ENCODE assay signal across 9 cellular contexts in the genomic region with DNA sequence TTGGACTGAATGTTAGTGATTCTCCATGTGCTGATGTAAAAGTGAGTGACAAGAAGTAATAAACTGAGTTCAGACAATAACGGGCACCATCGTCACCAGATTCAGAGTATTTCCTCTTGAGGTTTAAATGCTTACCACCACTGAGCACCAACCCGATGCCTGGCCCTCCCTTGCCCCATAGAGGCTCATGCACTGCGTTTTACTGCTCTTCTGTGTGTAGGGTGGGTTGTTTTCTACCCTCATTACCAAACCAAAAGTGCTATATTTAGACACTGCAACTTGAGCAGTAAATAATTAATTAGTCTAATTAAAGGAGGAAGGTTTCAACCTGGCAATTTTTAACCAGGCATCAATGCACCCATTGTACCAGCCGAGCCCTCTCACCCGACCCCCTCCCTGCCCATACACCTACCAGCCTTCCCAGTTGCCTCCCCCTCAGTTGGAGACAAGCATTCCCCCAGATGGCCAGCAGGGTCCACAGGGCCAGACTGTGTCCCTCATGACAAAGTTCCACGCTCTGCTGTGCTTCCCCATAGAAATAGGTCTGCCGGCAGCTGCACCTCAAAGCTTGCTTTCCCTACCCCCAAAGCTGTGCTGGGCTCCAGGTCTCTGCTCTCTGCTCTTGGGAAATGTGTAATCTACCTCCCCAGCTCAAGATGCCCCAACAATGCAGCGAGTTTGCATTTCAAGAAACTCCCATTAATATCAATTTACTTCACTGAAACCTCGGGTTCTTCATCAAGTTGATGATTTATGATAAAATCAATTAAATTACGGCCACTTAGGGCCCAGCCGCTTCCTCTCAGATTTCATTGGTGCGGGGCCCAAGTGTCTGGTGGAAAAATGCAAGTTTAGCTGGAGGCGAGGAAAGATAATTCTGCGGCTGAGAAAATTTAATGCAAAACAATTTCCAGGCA. TPM values are rescaled to one million over a fixed set of nuclear protein-coding genes. Genes with fewer than 3 reads are reported as not detected.
A peak's percentile ranks its signal among the peaks of the same experiment; 100 is the strongest.
DNase-seq lines count a peak whose midpoint lies in the region; ATAC-seq and TF ChIP-seq lines count a peak whose summit lies in the region.
"Had no signal": no experiment of that assay in that cellular context is flagged by ENCODE, and none has a peak within 500 bp of the region (broad histone marks: within the 10 kb centered on the region; RNA-seq: fewer than 3 reads in every experiment).

No MANE protein-coding gene starts in this region.

- no peaks in the 10 kb centered on the region for H3K27me3 ChIP-seq in aorta (ENCODE audit: control insufficient read depth in 1 of 2, insufficient read depth in 2 of 2, low read length in 1 of 2)
- H3K27me3 ChIP-seq in right atrium auricular region: peaks cover 0 to 9% of the 10 kb centered on the region in 2 donors

- H3K4me1 Mint-ChIP-seq in Calu3 (ENCODE audit: low read depth, unreplicated experiment): peaks cover 60% of the 10 kb centered on the region
- peaks cover 65% of the 10 kb centered on the region for H3K4me1 Mint-ChIP-seq in mesothelial cell of epicardium
- H3K4me1 Mint-ChIP-seq: activated T-helper 17 cell treated with anti-CD3 and anti-CD28 coated beads, Interleukin-2, amount 50 U/mL, for 72 hours had no signal

- H3K4me3 Mint-ChIP-seq in Calu3 (ENCODE audit: low read depth, unreplicated experiment): no peak overlapping the region
- peak overlapping the region; percentile 66 for H3K4me3 Mint-ChIP-seq in mesothelial cell of epicardium
- H3K4me3 Mint-ChIP-seq: activated T-helper 17 cell treated with anti-CD3 and anti-CD28 coated beads, Interleukin-2, amount 50 U/mL, for 72 hours had no signal

- ATAC-seq in GM19467 (IDR thresholded peaks at IDR 0.05; ENCODE audit: unreplicated experiment) (peak; percentile 60), SK-N-SH treated with all-trans-retinoic acid at 6 μM for 48 hours (peak; percentile 54), HG03521 (IDR thresholded peaks at IDR 0.05; ENCODE audit: unreplicated experiment) (no peak), aorta (ENCODE audit: low FRiP score) (no peak)
- ATAC-seq: activated T-helper 17 cell treated with anti-CD3 and anti-CD28 coated beads, Interleukin-2, amount 50 U/mL, for 72 hours had no signal

- H3K9me3 ChIP-seq in aorta (ENCODE audit: control insufficient read depth, low read length): no peaks in the 10 kb centered on the region
- no peaks in the 10 kb centered on the region for H3K9me3 ChIP-seq in right atrium auricular region

- H3K36me3 Mint-ChIP-seq in Calu3 (ENCODE audit: insufficient read depth, unreplicated experiment) (peaks cover 67% of the 10 kb centered on the region), mesothelial cell of epicardium (peaks cover 4% of the 10 kb centered on the region)

- H3K4me3 ChIP-seq in aorta (ENCODE audit: low read length in 2 of 2) (no peak overlapping the region), right atrium auricular region (no peak overlapping the region)

- H3K4me1 ChIP-seq in aorta (ENCODE audit: control insufficient read depth in 1 of 2, insufficient read depth in 2 of 2, low read length in 2 of 2) (no peaks in the 10 kb centered on the region), right atrium auricular region (peaks cover 0 to 13% of the 10 kb centered on the region in 2 donors)

- H3K27ac ChIP-seq in aorta (ENCODE audit: low read depth in 1 of 2, low read length in 2 of 2) (no peak overlapping the region), right atrium auricular region (no peak overlapping the region)

- H3K36me3 ChIP-seq in aorta (ENCODE audit: control insufficient read depth in 1 of 2, insufficient read depth in 2 of 2, low read length in 1 of 2) (no peaks in the 10 kb centered on the region), right atrium auricular region (no peaks in the 10 kb centered on the region)

- intact Hi-C loops in Calu3 (cut with micrococcal nuclease; ENCODE audit: unreplicated experiment): no loop called here
- intact Hi-C loops in aorta (cut with DNase I): no loop called here

- DNase-seq in Calu3 (peak; percentile 94), mesothelial cell of epicardium (ENCODE audit: low spot score in 2 of 2, unreplicated experiment in 2 of 2) (no peak), CD1c-positive myeloid dendritic cell (ENCODE audit: extremely low spot score) (no peak), aorta (no peak), right atrium auricular region (ENCODE audit: low spot score) (no peak)

- CTCF ChIA-PET in Calu3 (lab: Charles Lee): interaction anchor here (0.6 to 2.3 kb wide), 11 partner anchors 8 to 347 kb away, joined by 3 to 7 read pairs (median 3); no protein-coding TSS in a partner anchor

- no TSS peak for BruUV-seq in Calu3 (replicated peaks; lab: Mats Ljungman, UMichigan)

- WGBS in aorta, 2 donors: 86 to 90% methylated on average over 15 of the region's 15 CpGs

- H3K27ac Mint-ChIP-seq in Calu3 (ENCODE audit: unreplicated experiment) (no peak overlapping the region), mesothelial cell of epicardium (peak overlapping the region; percentile 98)
- H3K27ac Mint-ChIP-seq: activated T-helper 17 cell treated with anti-CD3 and anti-CD28 coated beads, Interleukin-2, amount 50 U/mL, for 72 hours had no signal

- no peaks in the 10 kb centered on the region for H3K27me3 Mint-ChIP-seq in Calu3 (ENCODE audit: unreplicated experiment)
- no peaks in the 10 kb centered on the region for H3K27me3 Mint-ChIP-seq in mesothelial cell of epicardium (ENCODE audit: low read depth)

- TF ChIP-seq CTCF in Calu3 (IDR thresholded peaks at IDR 0.05; ENCODE audit: unreplicated experiment) (peak; percentile 65), mesothelial cell of epicardium (IDR thresholded peaks at IDR 0.05; ENCODE audit: unreplicated experiment) (no peak), right atrium auricular region (IDR thresholded peaks at IDR 0.05) (no peak)

- H3K9me3 Mint-ChIP-seq in Calu3 (ENCODE audit: low read depth, unreplicated experiment): no peaks in the 10 kb centered on the region
- no peaks in the 10 kb centered on the region for H3K9me3 Mint-ChIP-seq in mesothelial cell of epicardium
- H3K9me3 Mint-ChIP-seq: activated T-helper 17 cell treated with anti-CD3 and anti-CD28 coated beads, Interleukin-2, amount 50 U/mL, for 72 hours had no signal

TF ChIP-seq in SK-N-SH treated with all-trans-retinoic acid at 6 μM for 48 hours, 23 proteins besides CTCF, POLR2A, EP300 and RAD21:
- TF ChIP-seq ZNF565 (CRISPR knock-in tag; conservative IDR thresholded peaks at IDR 0.05; ENCODE audit: low read depth) (no peak), TOX (CRISPR knock-in tag; IDR thresholded peaks at IDR 0.05; ENCODE audit: borderline replicate concordance) (no peak), PPARA (CRISPR knock-in tag; IDR thresholded peaks at IDR 0.05; ENCODE audit: borderline replicate concordance) (no peak), CSDC2 (CRISPR knock-in tag; IDR thresholded peaks at IDR 0.05) (no peak), ZFP3 (CRISPR knock-in tag; IDR thresholded peaks at IDR 0.05) (no peak)
- TF ChIP-seq, protein P1, sequence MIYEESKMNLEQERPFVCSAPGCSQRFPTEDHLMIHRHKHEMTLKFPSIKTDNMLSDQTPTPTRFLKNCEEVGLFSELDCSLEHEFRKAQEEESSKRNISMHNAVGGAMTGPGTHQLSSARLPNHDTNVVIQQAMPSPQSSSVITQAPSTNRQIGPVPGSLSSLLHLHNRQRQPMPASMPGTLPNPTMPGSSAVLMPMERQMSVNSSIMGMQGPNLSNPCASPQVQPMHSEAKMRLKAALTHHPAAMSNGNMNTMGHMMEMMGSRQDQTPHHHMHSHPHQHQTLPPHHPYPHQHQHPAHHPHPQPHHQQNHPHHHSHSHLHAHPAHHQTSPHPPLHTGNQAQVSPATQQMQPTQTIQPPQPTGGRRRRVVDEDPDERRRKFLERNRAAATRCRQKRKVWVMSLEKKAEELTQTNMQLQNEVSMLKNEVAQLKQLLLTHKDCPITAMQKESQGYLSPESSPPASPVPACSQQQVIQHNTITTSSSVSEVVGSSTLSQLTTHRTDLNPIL (CRISPR knock-in tag; IDR thresholded peaks at IDR 0.05; ENCODE audit: low read depth): no peak
- TF ChIP-seq, protein P2, sequence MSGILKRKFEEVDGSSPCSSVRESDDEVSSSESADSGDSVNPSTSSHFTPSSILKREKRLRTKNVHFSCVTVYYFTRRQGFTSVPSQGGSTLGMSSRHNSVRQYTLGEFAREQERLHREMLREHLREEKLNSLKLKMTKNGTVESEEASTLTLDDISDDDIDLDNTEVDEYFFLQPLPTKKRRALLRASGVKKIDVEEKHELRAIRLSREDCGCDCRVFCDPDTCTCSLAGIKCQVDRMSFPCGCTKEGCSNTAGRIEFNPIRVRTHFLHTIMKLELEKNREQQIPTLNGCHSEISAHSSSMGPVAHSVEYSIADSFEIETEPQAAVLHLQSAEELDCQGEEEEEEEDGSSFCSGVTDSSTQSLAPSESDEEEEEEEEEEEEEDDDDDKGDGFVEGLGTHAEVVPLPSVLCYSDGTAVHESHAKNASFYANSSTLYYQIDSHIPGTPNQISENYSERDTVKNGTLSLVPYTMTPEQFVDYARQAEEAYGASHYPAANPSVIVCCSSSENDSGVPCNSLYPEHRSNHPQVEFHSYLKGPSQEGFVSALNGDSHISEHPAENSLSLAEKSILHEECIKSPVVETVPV (CRISPR knock-in tag; IDR thresholded peaks at IDR 0.05): no peak

RNA-seq across cellular contexts. Expression of a gene that starts 16.0 kb away (rescaled TPM):
- total RNA-seq in Calu3 (2022): 28.0 and 31.1 TPM in 2 replicates
- 34.2 to 39.2 TPM (median 34.4 TPM) in 3 replicates for total RNA-seq in mesothelial cell of epicardium
- total RNA-seq in aorta: 10 to 100 TPM in 1 of 2 donors, 1 to 10 TPM in 1; 6.6 to 17.9 TPM
- 10 to 100 TPM in 1 of 2 donors, 1 to 10 TPM in 1; 1.4 to 11.5 TPM for polyA plus RNA-seq in aorta
- 1 to 10 TPM in 1 of 2 donors, under 1 TPM in 1; 0.52 to 1.0 TPM for total RNA-seq in right atrium auricular region

RNA-seq across cellular contexts. Expression of a gene that starts 17.2 kb away (rescaled TPM):
- total RNA-seq in Calu3 (2022) (24.5 and 32.6 TPM in 2 replicates), mesothelial cell of epicardium (46.6 to 47.2 TPM (median 46.7 TPM) in 3 replicates), aorta (10 to 100 TPM; 25.4 to 36.9 TPM), right atrium auricular region (1 to 10 TPM; 4.8 to 5.5 TPM)
- 10 to 100 TPM in 1 of 2 donors, 1 to 10 TPM in 1; 7.6 to 61.0 TPM for polyA plus RNA-seq in aorta

RNA-seq across cellular contexts. Expression of a gene that starts 27.9 kb away (rescaled TPM):
- 151 and 154 TPM in 2 replicates for total RNA-seq in Calu3 (2022)
- total RNA-seq in mesothelial cell of epicardium: 282 to 303 TPM (median 282 TPM) in 3 replicates
- total RNA-seq in aorta: 10 to 100 TPM; 20.0 to 62.9 TPM
- 10 to 100 TPM in 1 of 2 donors, 1 to 10 TPM in 1; 2.4 to 30.5 TPM for polyA plus RNA-seq in aorta
- total RNA-seq in right atrium auricular region: 1 to 10 TPM in 1 of 2 donors, under 1 TPM in 1; 0.82 to 1.2 TPM

RNA-seq across cellular contexts. Expression of a gene that starts 31.3 kb away (rescaled TPM):
- total RNA-seq in Calu3 (2022): not detected in 2 replicates
- total RNA-seq in mesothelial cell of epicardium: 0.24 to 0.43 TPM (median 0.25 TPM) in 3 replicates
- not detected for total RNA-seq in aorta
- polyA plus RNA-seq in aorta: under 1 TPM in 1 of 2 donors, not detected in 1; 0.63 TPM
- total RNA-seq in right atrium auricular region: not detected
- total RNA-seq: activated T-helper 17 cell treated with anti-CD3 and anti-CD28 coated beads, Interleukin-2, amount 50 U/mL, for 72 hours had no signal

RNA-seq across cellular contexts. Expression of a gene that starts 31.4 kb away (rescaled TPM):
- 47.2 and 48.5 TPM in 2 replicates for total RNA-seq in Calu3 (2022)
- total RNA-seq in mesothelial cell of epicardium: 28.6 to 32.4 TPM (median 31.1 TPM) in 3 replicates
- total RNA-seq in aorta: 1 to 10 TPM; 1.4 to 5.9 TPM
- 1 to 10 TPM in 1 of 2 donors, not detected in 1; 3.6 TPM for polyA plus RNA-seq in aorta
- not detected for total RNA-seq in right atrium auricular region
- total RNA-seq: activated T-helper 17 cell treated with anti-CD3 and anti-CD28 coated beads, Interleukin-2, amount 50 U/mL, for 72 hours had no signal

Comparison
In these comparisons a context has a peak if more than half of its experiments do, and no peak if none do; other contexts are left out.
1. ATAC-seq: peak in GM19467 (single experiment) and SK-N-SH treated with all-trans-retinoic acid at 6 μM for 48 hours (single experiment); none in HG03521 (single experiment) and aorta (single experiment).
2. RNA of a gene that starts 27.9 kb away (total RNA-seq): 282 to 303 TPM in mesothelial cell of epicardium, 151 to 154 TPM in Calu3 and 20.0 to 62.9 TPM in aorta; 0.82 to 1.2 TPM in right atrium auricular region; every median in the first group is over 4 times any median in the second.